In the genomic region with DNA sequence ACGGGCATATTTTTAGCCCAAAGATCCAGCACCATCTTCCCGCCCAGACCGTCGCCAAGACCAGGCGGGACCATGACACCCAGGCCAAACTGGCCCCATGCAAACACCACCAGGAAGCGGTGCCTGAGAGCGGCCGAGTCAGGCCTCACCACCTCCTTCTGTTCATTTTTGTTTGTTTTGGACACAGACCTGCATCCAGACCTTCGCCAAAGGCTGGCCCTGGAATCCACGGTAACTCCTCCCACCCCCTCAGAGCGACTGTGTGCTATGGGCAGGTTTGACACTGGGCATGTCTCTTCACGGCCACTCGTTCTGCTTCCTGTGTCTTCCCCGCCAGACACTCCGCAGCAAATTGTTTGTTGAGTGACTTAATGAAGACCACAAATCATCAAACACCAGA, we compare ENCODE assay signal across 9 cellular contexts. TPM values are rescaled to one million over a fixed set of nuclear protein-coding genes. Genes with fewer than 3 reads are reported as not detected.
DNase-seq lines count a peak whose midpoint lies in the region; ATAC-seq and TF ChIP-seq lines count a peak whose summit lies in the region.
"Had no signal": no experiment of that assay in that cellular context is flagged by ENCODE, and none has a peak within 500 bp of the region (broad histone marks: within the 10 kb centered on the region; RNA-seq: fewer than 3 reads in every experiment).

No MANE protein-coding gene starts in this region.

- no peaks in the 10 kb centered on the region for H3K9me3 Mint-ChIP-seq in stimulated activated naive B cell treated with anti-CD40 and anti-IgM and Interleukin-4, amounts not matched to agents 10 μg/mL and 1 μg/mL and 100 μg/mL, for 72 hours
- H3K9me3 Mint-ChIP-seq in stimulated activated naive CD8-positive, alpha-beta T cell treated with anti-CD3 and anti-CD28 coated beads, Interleukin-15, amount 100 ng/mL, for 72 hours, result no peaks in the 10 kb centered on the region

- H4K5ac ChIP-seq in IMR-90 (ENCODE audit: low read depth, low read length), result no peak overlapping the region

- H2AK5ac ChIP-seq in IMR-90 (ENCODE audit: low read depth, low read length), result no peak overlapping the region

- no peak overlapping the region for H3K56ac ChIP-seq in IMR-90 (ENCODE audit: extremely low read depth, insufficient read depth, low read length)

- H3K27me3 ChIP-seq in IMR-90 (ENCODE audit: control insufficient read depth, insufficient read depth, low read length) (no peaks in the 10 kb centered on the region), body of pancreas (no peaks in the 10 kb centered on the region), SJCRH30 (no peaks in the 10 kb centered on the region)

- H3K23ac ChIP-seq in IMR-90 (ENCODE audit: low read depth, low read length), result no peak overlapping the region

- dilution Hi-C loops in IMR-90 (cut with HindIII; ENCODE audit: low sequenced_read_pairs, unreplicated experiment), result no loop called here

- ATAC-seq in IMR-90 (ENCODE audit: low read depth), result no peak
- peak; percentile 66 for ATAC-seq in body of pancreas
- no peak for ATAC-seq in stimulated activated naive B cell treated with anti-CD40 and anti-IgM and Interleukin-4, amounts not matched to agents 10 μg/mL and 1 μg/mL and 100 μg/mL, for 72 hours (replicated peaks)
- ATAC-seq in GM21528 (IDR thresholded peaks at IDR 0.05; ENCODE audit: low FRiP score, unreplicated experiment), result no peak
- no peak for ATAC-seq in stimulated activated naive CD8-positive, alpha-beta T cell treated with anti-CD3 and anti-CD28 coated beads, Interleukin-15, amount 100 ng/mL, for 72 hours

- H2AK9ac ChIP-seq in IMR-90 (replicated peaks; ENCODE audit: low read depth, low read length, poor library complexity), result no peak overlapping the region

- H3K36me3 ChIP-seq in IMR-90 (ENCODE audit: control insufficient read depth, insufficient read depth, low read length), result peaks cover 2% of the 10 kb centered on the region; the same call in 1 of the 2 replicates
- no peaks in the 10 kb centered on the region for H3K36me3 ChIP-seq in body of pancreas (replicated peaks in 1 of 2; ENCODE audit: insufficient read depth in 1 of 2, low read depth in 2 of 2)
- peaks cover 3% of the 10 kb centered on the region; the same call in 1 of the 2 replicates for H3K36me3 ChIP-seq in SJCRH30

- no peak for TF ChIP-seq RAD21 in IMR-90 (IDR thresholded peaks at IDR 0.05; ENCODE audit: low read length)

- peaks cover 37% of the 10 kb centered on the region for H3K9me1 ChIP-seq in IMR-90 (ENCODE audit: insufficient read depth, low read length)

- intact Hi-C loops in IMR-90 (cut with micrococcal nuclease) (no loop called here), body of pancreas (cut with DNase I) (no loop called here)

- peaks cover 30 to 88% of the 10 kb centered on the region in 2 experiments for H3K79me1 ChIP-seq in IMR-90 (ENCODE audit: low read depth in 1 of 2, low read length in 2 of 2)

- BruUV-seq in IMR-90 (replicated peaks; lab: Mats Ljungman, UMichigan), result no TSS peak

- no peak overlapping the region for H2AFZ ChIP-seq in IMR-90 (replicated peaks; ENCODE audit: low read length, poor library complexity)

- H2BK15ac ChIP-seq in IMR-90 (ENCODE audit: low read depth, low read length), result no peak overlapping the region

- H3K4me3 ChIP-seq in IMR-90 (ENCODE audit: insufficient read depth, low read depth, low read length) (no peak overlapping the region), body of pancreas (no peak overlapping the region), SJCRH30 (no peak overlapping the region)

- H3K4me1 ChIP-seq in IMR-90 (ENCODE audit: control insufficient read depth, insufficient read depth, low read length) (peaks cover 40% of the 10 kb centered on the region), body of pancreas (peaks cover 58% of the 10 kb centered on the region), SJCRH30 (peaks cover 28% of the 10 kb centered on the region)

- peak; percentile 29 for DNase-seq in IMR-90
- DNase-seq in body of pancreas, result peak; percentile 87 to 92 (median 92)
- peak; percentile 96 for DNase-seq in islet precursor cell
- DNase-seq in stimulated activated naive B cell treated with anti-CD40 and anti-IgM and Interleukin-4, amounts not matched to agents 10 μg/mL and 1 μg/mL and 100 μg/mL, for 72 hours, result no peak
- DNase-seq in SJCRH30, result no peak
- no peak for DNase-seq in NCI-H345 treated with DMSO at 0.1 percent for 48 hours (lab: John Stamatoyannopoulos, UW; ENCODE audit: unreplicated experiment)
- DNase-seq in stimulated activated naive CD8-positive, alpha-beta T cell treated with anti-CD3 and anti-CD28 coated beads, Interleukin-15, amount 100 ng/mL, for 72 hours, result no peak
- DNase-seq: activated effector memory CD4-positive, alpha-beta T cell treated with Interleukin-2 at 50 U/mL for 16 hours had no signal

- H3K27ac ChIP-seq in IMR-90 (ENCODE audit: insufficient read depth, low read length), result no peak overlapping the region
- H3K27ac ChIP-seq in body of pancreas, result peak overlapping the region; percentile 96 to 98 (median 96)
- no peak overlapping the region for H3K27ac ChIP-seq in SJCRH30

- H3K9ac ChIP-seq in IMR-90 (ENCODE audit: low read depth, low read length), result no peak overlapping the region

- peak overlapping the region; percentile 47 for H3K27ac Mint-ChIP-seq in stimulated activated naive B cell treated with anti-CD40 and anti-IgM and Interleukin-4, amounts not matched to agents 10 μg/mL and 1 μg/mL and 100 μg/mL, for 72 hours
- peak overlapping the region in 1 of 2 donors; percentile 85 for H3K27ac Mint-ChIP-seq in stimulated activated naive CD8-positive, alpha-beta T cell treated with anti-CD3 and anti-CD28 coated beads, Interleukin-15, amount 100 ng/mL, for 72 hours

- POLR2A ChIA-PET in IMR-90 (lab: Charles Lee; ENCODE audit: unreplicated experiment), result no interaction called here

- H3K36me3 Mint-ChIP-seq in stimulated activated naive B cell treated with anti-CD40 and anti-IgM and Interleukin-4, amounts not matched to agents 10 μg/mL and 1 μg/mL and 100 μg/mL, for 72 hours, result peaks cover 51 to 63% of the 10 kb centered on the region in 2 donors

- peaks cover 61 to 83% of the 10 kb centered on the region in 2 donors for H3K4me1 Mint-ChIP-seq in stimulated activated naive B cell treated with anti-CD40 and anti-IgM and Interleukin-4, amounts not matched to agents 10 μg/mL and 1 μg/mL and 100 μg/mL, for 72 hours
- H3K4me1 Mint-ChIP-seq in stimulated activated naive CD8-positive, alpha-beta T cell treated with anti-CD3 and anti-CD28 coated beads, Interleukin-15, amount 100 ng/mL, for 72 hours, result peaks cover 73% of the 10 kb centered on the region

- H4K91ac ChIP-seq in IMR-90 (ENCODE audit: insufficient read depth, low read depth, low read length), result no peak overlapping the region

- WGBS in IMR-90 (ENCODE audit: extremely low coverage in 2 of 2, insufficient read length in 1 of 2), 2 experiments, result 87% methylated on average over 3 of the region's 15 CpGs; no CpG with 5 or more reads in 1 of the 2 experiments
- 10 to 18% methylated on average over 10 to 15 of the region's 15 CpGs for WGBS in body of pancreas, 2 donors

- no peak overlapping the region for H2BK5ac ChIP-seq in IMR-90 (ENCODE audit: low read depth, low read length, poor library complexity, severe bottlenecking)

- in situ Hi-C loops in IMR-90 (cut with MboI; ENCODE audit: low sequenced_read_pairs), result no loop called here

- CTCF ChIA-PET in IMR-90 (lab: Yijun Ruan, JAX), result interaction anchor here (0.9 kb wide), 1 partner anchor 189 kb away, joined by 4 read pairs; no protein-coding TSS in a partner anchor

- peaks cover 97% of the 10 kb centered on the region for H4K20me1 ChIP-seq in IMR-90 (ENCODE audit: insufficient read depth, low read length)

- no peak overlapping the region for H3K4ac ChIP-seq in IMR-90 (ENCODE audit: low read depth, low read length)

- no peaks in the 10 kb centered on the region for H3K9me3 ChIP-seq in IMR-90 (ENCODE audit: control insufficient read depth, insufficient read depth, low read length)
- no peaks in the 10 kb centered on the region for H3K9me3 ChIP-seq in body of pancreas
- H3K9me3 ChIP-seq in SJCRH30 (replicated peaks), result no peaks in the 10 kb centered on the region

- no peaks in the 10 kb centered on the region for H3K27me3 Mint-ChIP-seq in stimulated activated naive B cell treated with anti-CD40 and anti-IgM and Interleukin-4, amounts not matched to agents 10 μg/mL and 1 μg/mL and 100 μg/mL, for 72 hours
- no peaks in the 10 kb centered on the region for H3K27me3 Mint-ChIP-seq in stimulated activated naive CD8-positive, alpha-beta T cell treated with anti-CD3 and anti-CD28 coated beads, Interleukin-15, amount 100 ng/mL, for 72 hours

- no peak overlapping the region for H2BK20ac ChIP-seq in IMR-90 (ENCODE audit: low read depth, low read length)

- TF ChIP-seq CTCF in IMR-90 (conservative IDR thresholded peaks at IDR 0.05; ENCODE audit: low read depth, low read length) (no peak), body of pancreas (IDR thresholded peaks at IDR 0.05) (no peak)

- no peak overlapping the region for H3K14ac ChIP-seq in IMR-90 (replicated peaks; ENCODE audit: low read depth, low read length)

- no peak for TF ChIP-seq POLR2A in IMR-90 (IDR thresholded peaks at IDR 0.05; ENCODE audit: low read depth, low read length)
- TF ChIP-seq POLR2A in body of pancreas (IDR thresholded peaks at IDR 0.05), result peak in 2 of 3 donors; percentile 27 to 36

- no peak overlapping the region for H3K4me2 ChIP-seq in IMR-90 (ENCODE audit: low read depth, low read length)

- no peak overlapping the region for H4K8ac ChIP-seq in IMR-90 (ENCODE audit: low read depth in 2 of 2, low read length in 2 of 2)

- no peak overlapping the region for H2BK120ac ChIP-seq in IMR-90 (ENCODE audit: low read depth, low read length)

- no peak overlapping the region for H3K18ac ChIP-seq in IMR-90 (ENCODE audit: low read depth, low read length)

- no peak overlapping the region for H3K4me3 Mint-ChIP-seq in stimulated activated naive B cell treated with anti-CD40 and anti-IgM and Interleukin-4, amounts not matched to agents 10 μg/mL and 1 μg/mL and 100 μg/mL, for 72 hours
- H3K4me3 Mint-ChIP-seq in stimulated activated naive CD8-positive, alpha-beta T cell treated with anti-CD3 and anti-CD28 coated beads, Interleukin-15, amount 100 ng/mL, for 72 hours, result no peak overlapping the region

TF ChIP-seq in IMR-90, 13 proteins besides CTCF, POLR2A, EP300 and RAD21 (continues in another document):
- TF ChIP-seq CEBPB (IDR thresholded peaks at IDR 0.05; ENCODE audit: low read depth, low read length) (no peak), BHLHE40 (IDR thresholded peaks at IDR 0.05; ENCODE audit: low read depth, low read length) (no peak), MAZ (IDR thresholded peaks at IDR 0.05; ENCODE audit: borderline replicate concordance, low read depth, low read length) (no peak), RFX5 (IDR thresholded peaks at IDR 0.05; ENCODE audit: low read depth, low read length) (no peak), MXI1 (IDR thresholded peaks at IDR 0.05; ENCODE audit: borderline replicate concordance, low read depth, low read length) (no peak), RCOR1 (IDR thresholded peaks at IDR 0.05; ENCODE audit: insufficient replicate concordance, low read length) (no peak)

RNA-seq across cellular contexts. Expression of gene NCOR2, which starts 47.2 kb away (rescaled TPM):
- total RNA-seq in IMR-90 (2012; rRNA removed) (12.9 and 15.3 TPM in 2 replicates), body of pancreas (100 to 1,000 TPM in 1 of 2 donors, 10 to 100 TPM in 1; 53.7 to 397 TPM)
- 40.8 and 50.2 TPM in 2 replicates for polyA plus RNA-seq in IMR-90 (2012; rRNA removed)
- 55.0 and 56.1 TPM in 2 replicates for polyA plus RNA-seq in IMR-90 (2012; cell fraction: cytosol; rRNA removed)
- polyA plus RNA-seq in IMR-90 (2012; cell fraction: nucleus; rRNA removed; ENCODE audit: low replicate concordance), result 151 and 276 TPM in 2 replicates
- 48.5 and 52.2 TPM in 2 replicates for total RNA-seq in SJCRH30 (2014; rRNA removed; shearing (Covaris generic))

Comparison
In these comparisons a context has a peak if more than half of its experiments do, and no peak if none do; other contexts are left out.
1. DNase-seq: peak in IMR-90 (single experiment), body of pancreas (4 of 4) and islet precursor cell (single experiment); none in stimulated activated naive B cell treated with anti-CD40 and anti-IgM and Interleukin-4, amounts not matched to agents 10 μg/mL and 1 μg/mL and 100 μg/mL, for 72 hours (single experiment), SJCRH30 (0 of 2), NCI-H345 treated with DMSO at 0.1 percent for 48 hours (single experiment) and stimulated activated naive CD8-positive, alpha-beta T cell treated with anti-CD3 and anti-CD28 coated beads, Interleukin-15, amount 100 ng/mL, for 72 hours (0 of 2).
2. H3K27ac ChIP-seq: peak in body of pancreas (4 of 4); none in IMR-90 (single experiment) and SJCRH30 (single experiment).